Comparison of ENCODE assay signal across 9 cellular contexts in genomic region chr4:37666625-37667071, GRCh38. TPM values are rescaled to one million over a fixed set of nuclear protein-coding genes. Genes with fewer than 3 reads are reported as not detected.
DNase-seq lines count a peak whose midpoint lies in the region; ATAC-seq and TF ChIP-seq lines count a peak whose summit lies in the region.
"Had no signal": no experiment of that assay in that cellular context is flagged by ENCODE, and none has a peak within 500 bp of the region (broad histone marks: within the 10 kb centered on the region; RNA-seq: fewer than 3 reads in every experiment).

No MANE protein-coding gene starts in this region.

- WGBS in transverse colon (ENCODE audit: low coverage in 1 of 2), 2 donors: 48 to 56% methylated on average over 6 of the region's 6 CpGs

- intact Hi-C loops in transverse colon (cut with DNase I; ENCODE audit: low total_unique reads): no loop called here

- TF ChIP-seq CTCF in astrocyte of the cerebellum (IDR thresholded peaks at IDR 0.05; ENCODE audit: low read depth, low read length, missing control alignments) (peak; percentile 4), transverse colon (IDR thresholded peaks at IDR 0.05) (peak in 1 of 5 experiments; percentile 15)

- H3K36me3 ChIP-seq in transverse colon: no peaks in the 10 kb centered on the region

- H3K9me3 ChIP-seq in transverse colon: no peaks in the 10 kb centered on the region

- peak; percentile 87 for DNase-seq in LoVo (ENCODE audit: low spot score)
- peak; percentile 41 for DNase-seq in astrocyte of the cerebellum (ENCODE audit: low read depth)
- DNase-seq in kidney tubule cell (ENCODE audit: low spot score): peak; percentile 98
- peak; percentile 50 for DNase-seq in transverse colon
- no peak for DNase-seq in HuH-7 (ENCODE audit: low spot score)
- DNase-seq: naive B cell had no signal

- ATAC-seq in GM18505 (IDR thresholded peaks at IDR 0.05; ENCODE audit: unreplicated experiment) (peak; percentile 58), HG03039 (IDR thresholded peaks at IDR 0.05; ENCODE audit: unreplicated experiment) (no peak), HG03196 (IDR thresholded peaks at IDR 0.05; ENCODE audit: unreplicated experiment) (no peak)

- peak; percentile 35 for TF ChIP-seq EP300 in transverse colon (IDR thresholded peaks at IDR 0.05; ENCODE audit: low read depth)

- peak overlapping the region; percentile 64 to 73 (median 68) for H3K27ac ChIP-seq in transverse colon

- no peak overlapping the region for H3K4me3 ChIP-seq in astrocyte of the cerebellum (ENCODE audit: low read depth, low read length)
- no peak overlapping the region for H3K4me3 ChIP-seq in transverse colon

- in situ Hi-C loops in astrocyte of the cerebellum (cut with HindIII; ENCODE audit: low sequenced_read_pairs) (no loop called here), transverse colon (cut with MboI; ENCODE audit: low pct_ligation_motif_present in 1 of 4, low pct_unique_long_range_greater_than_20kb in 1 of 4, low sequenced_read_pairs in 3 of 4) (no loop called here)

- peaks cover 24 to 71% (median 46%) of the 10 kb centered on the region in 4 donors for H3K4me1 ChIP-seq in transverse colon

- H3K27me3 ChIP-seq in transverse colon: no peaks in the 10 kb centered on the region

- no peak for TF ChIP-seq POLR2A in GM18505 (IDR thresholded peaks at IDR 0.05; ENCODE audit: borderline replicate concordance, extremely low read depth, insufficient read depth, insufficient read length)
- no peak for TF ChIP-seq POLR2A in transverse colon (IDR thresholded peaks at IDR 0.05)

RNA-seq across cellular contexts. Expression of gene RELL1, which starts 19.5 kb away (rescaled TPM):
- 100 to 1,000 TPM in 2 of 4 donors, 10 to 100 TPM in 1, 1 to 10 TPM in 1; 9.2 to 192 (median 107) TPM for total RNA-seq in transverse colon
